Comparison of ENCODE assay signal across 18 cellular contexts in genomic region chr13:75703768-75704167, GRCh38.
DNase-seq lines count a peak whose midpoint lies in the region; ATAC-seq, FAIRE-seq and TF ChIP-seq lines count a peak whose summit lies in the region.
"Had no signal": no experiment of that assay in that cellular context is flagged by ENCODE, and none has a peak within 500 bp of the region (broad histone marks: within the 10 kb centered on the region; RNA-seq: fewer than 3 reads in every experiment).

No MANE protein-coding gene starts in this region.

- H2BK12ac ChIP-seq in mesenchymal stem cell (ENCODE audit: low read length in 2 of 2), result no peak overlapping the region

- no peaks in the 10 kb centered on the region for H3K9me2 ChIP-seq in SK-N-SH

- no peak overlapping the region for H4K8ac ChIP-seq in mesenchymal stem cell (ENCODE audit: low read length)

- no peak overlapping the region for H3K4me3 ChIP-seq in SK-N-SH (ENCODE audit: low read depth in 2 of 2, low read length in 1 of 2)
- H3K4me3 ChIP-seq in astrocyte (ENCODE audit: insufficient read depth, low read depth, low read length), result no peak overlapping the region
- H3K4me3 ChIP-seq in mesenchymal stem cell (ENCODE audit: insufficient read depth in 1 of 2, low read depth in 1 of 2, low read length in 2 of 2), result no peak overlapping the region
- H3K4me3 ChIP-seq: BLaER1 had no signal

- H3K4me2 ChIP-seq in SK-N-SH, result peak overlapping the region; percentile 44; the same call in 1 of the 2 replicates
- peak overlapping the region; percentile 60 for H3K4me2 ChIP-seq in astrocyte (ENCODE audit: low read length)
- no peak overlapping the region for H3K4me2 ChIP-seq in mesenchymal stem cell (ENCODE audit: low read length, poor library complexity, severe bottlenecking)
- H3K4me2 ChIP-seq: BLaER1 had no signal

- H3K27ac ChIP-seq in SK-N-SH (ENCODE audit: low read depth in 2 of 2, low read length in 1 of 2), result peak overlapping the region in 1 of 2 experiments; percentile 60; a peak in 2 of 4 replicates
- H3K27ac ChIP-seq in astrocyte (ENCODE audit: low read depth, low read length), result peak overlapping the region; percentile 93
- no peak overlapping the region for H3K27ac ChIP-seq in mesenchymal stem cell (ENCODE audit: low read length, poor library complexity, severe bottlenecking)
- H3K27ac ChIP-seq: BLaER1 had no signal

- H3K9me3 ChIP-seq in SK-N-SH, result no peaks in the 10 kb centered on the region
- H3K9me3 ChIP-seq in astrocyte (ENCODE audit: insufficient read depth, low read depth, low read length), result no peaks in the 10 kb centered on the region
- H3K9me3 ChIP-seq in mesenchymal stem cell (ENCODE audit: control insufficient read depth, low read length), result no peaks in the 10 kb centered on the region

- H3K23ac ChIP-seq in mesenchymal stem cell (ENCODE audit: low read length in 2 of 2), result no peak overlapping the region

- H3K27me3 Mint-ChIP-seq in astrocyte (ENCODE audit: low read depth, unreplicated experiment), result no peaks in the 10 kb centered on the region
- H3K27me3 Mint-ChIP-seq: CD8-positive, alpha-beta memory T cell had no signal

- H2AFZ ChIP-seq in SK-N-SH (ENCODE audit: low read depth) (no peak overlapping the region), astrocyte (ENCODE audit: low read depth, low read length) (no peak overlapping the region), mesenchymal stem cell (ENCODE audit: low read depth, low read length) (no peak overlapping the region)

- H2BK5ac ChIP-seq in mesenchymal stem cell (ENCODE audit: low read depth, low read length, poor library complexity, severe bottlenecking), result no peak overlapping the region

- H3F3A ChIP-seq in SK-N-SH (replicated peaks; ENCODE audit: insufficient read depth), result peaks cover 62% of the 10 kb centered on the region

- no peak overlapping the region for H3K18ac ChIP-seq in mesenchymal stem cell (ENCODE audit: low read depth in 1 of 2, low read length in 2 of 2)

- H2AK5ac ChIP-seq in mesenchymal stem cell (ENCODE audit: low read length, severe bottlenecking), result peak overlapping the region; percentile 56

- H3K4me1 Mint-ChIP-seq in astrocyte (ENCODE audit: low read depth, unreplicated experiment), result peaks cover 13% of the 10 kb centered on the region

- no peak overlapping the region for H3K4me3 Mint-ChIP-seq in astrocyte (ENCODE audit: unreplicated experiment)
- H3K4me3 Mint-ChIP-seq: CD8-positive, alpha-beta memory T cell had no signal

- H3K9me3 Mint-ChIP-seq in astrocyte (ENCODE audit: unreplicated experiment), result no peaks in the 10 kb centered on the region

- CTCF ChIA-PET in SK-N-SH (lab: Yijun Ruan, JAX), result interaction anchor here (0.6 to 2.0 kb wide), 6 partner anchors 8 to 167 kb away, joined by 3 to 21 read pairs (median 4); no protein-coding TSS in a partner anchor

- H3K79me2 ChIP-seq in SK-N-SH (ENCODE audit: insufficient read depth) (peaks cover 100% of the 10 kb centered on the region), astrocyte (ENCODE audit: insufficient read depth, low read length) (peaks cover 92% of the 10 kb centered on the region)

- H2BK120ac ChIP-seq in mesenchymal stem cell (ENCODE audit: low read depth, low read length), result no peak overlapping the region

- H4K20me1 ChIP-seq in SK-N-SH (ENCODE audit: insufficient read depth) (peaks cover 95% of the 10 kb centered on the region), astrocyte (ENCODE audit: insufficient read depth, low read length) (peaks cover 52% of the 10 kb centered on the region)
- H4K20me1 ChIP-seq: BLaER1 had no signal

- peak; percentile 66 for FAIRE-seq in astrocyte (lab: Jason Lieb, UNC)
- FAIRE-seq: G401.6 had no signal

- no peak overlapping the region for H3K27ac Mint-ChIP-seq in astrocyte (ENCODE audit: unreplicated experiment)

- H4K91ac ChIP-seq in mesenchymal stem cell (ENCODE audit: low read length), result no peak overlapping the region

- H3K36me3 ChIP-seq in SK-N-SH (replicated peaks in 1 of 2; ENCODE audit: control insufficient read depth in 1 of 2, insufficient read depth in 2 of 2, low read length in 1 of 2) (peaks cover 3 to 65% of the 10 kb centered on the region in 2 experiments), astrocyte (ENCODE audit: insufficient read depth, low read length) (no peaks in the 10 kb centered on the region), mesenchymal stem cell (ENCODE audit: control insufficient read depth in 1 of 2, insufficient read depth in 2 of 2, low read depth in 1 of 2, low read length in 2 of 2) (peaks cover 0 to 3% of the 10 kb centered on the region in 2 experiments)
- H3K36me3 ChIP-seq: BLaER1 had no signal

- no peak for DNase-seq in SK-N-SH
- no peak for DNase-seq in astrocyte (ENCODE audit: low read depth)
- no peak for DNase-seq in mesenchymal stem cell
- no peak for DNase-seq in NCI-H1105 (lab: John Stamatoyannopoulos, UW)
- DNase-seq in stimulated activated CD4-positive, alpha-beta T cell treated with anti-CD3 and anti-CD28 coated beads, Interleukin-4, amount 100 ng/mL, for 1 hour, result no peak
- DNase-seq in AML-193 (lab: John Stamatoyannopoulos, UW), result no peak
- DNase-seq: CD8-positive, alpha-beta memory T cell; DND-41; GOT3; NCI-H1105 treated with DMSO at 0.1 percent for 48 hours; NCI-H1694 treated with DMSO at 0.1 percent for 48 hours; NCI-H524 treated with DMSO at 0.1 percent for 48 hours; SIG-M5; SW 1271 had no signal

- H2BK15ac ChIP-seq in mesenchymal stem cell (ENCODE audit: low read depth, poor library complexity, severe bottlenecking), result no peak overlapping the region

- H3K36me3 Mint-ChIP-seq in astrocyte (ENCODE audit: low read depth, unreplicated experiment), result peaks cover 4% of the 10 kb centered on the region

- H3K79me1 ChIP-seq in mesenchymal stem cell (replicated peaks; ENCODE audit: low read length, poor library complexity, severe bottlenecking), result peaks cover 23% of the 10 kb centered on the region

- H3K27me3 ChIP-seq in SK-N-SH (ENCODE audit: insufficient read depth), result no peaks in the 10 kb centered on the region
- no peaks in the 10 kb centered on the region for H3K27me3 ChIP-seq in astrocyte (ENCODE audit: insufficient read depth, low read length)
- H3K27me3 ChIP-seq in mesenchymal stem cell (ENCODE audit: control insufficient read depth in 1 of 2, insufficient read depth in 1 of 2, low read length in 2 of 2), result no peaks in the 10 kb centered on the region
- H3K27me3 ChIP-seq: BLaER1 had no signal

- no peak for TF ChIP-seq RAD21 in SK-N-SH (IDR thresholded peaks at IDR 0.05; ENCODE audit: low read length)

- ATAC-seq in SK-N-SH treated with all-trans-retinoic acid at 6 μM for 48 hours (no peak), HG02610 (IDR thresholded peaks at IDR 0.05; ENCODE audit: unreplicated experiment) (no peak)

- POLR2A ChIA-PET in SK-N-SH (lab: Yijun Ruan, JAX), result no interaction called here

- no peak for TF ChIP-seq EP300 in SK-N-SH (IDR thresholded peaks at IDR 0.05; ENCODE audit: borderline replicate concordance in 1 of 2, low read depth in 1 of 2, low read length in 1 of 2)

- 92% methylated on average over 2 of the region's 2 CpGs for WGBS in SK-N-SH (ENCODE audit: low lambda C conversion rate)
- 100% methylated on average over 2 of the region's 2 CpGs for WGBS in mesenchymal stem cell

- H3K9ac ChIP-seq in SK-N-SH (no peak overlapping the region), astrocyte (ENCODE audit: low read length) (peak overlapping the region; percentile 72), mesenchymal stem cell (ENCODE audit: low read length) (no peak overlapping the region)
- H3K9ac ChIP-seq: BLaER1 had no signal

- no peak overlapping the region for H3K4ac ChIP-seq in mesenchymal stem cell (ENCODE audit: low read depth in 1 of 2, low read length in 2 of 2)

- no peak overlapping the region for H3K14ac ChIP-seq in mesenchymal stem cell (ENCODE audit: low read length in 2 of 2)

- TF ChIP-seq CTCF in SK-N-SH (IDR thresholded peaks at IDR 0.05) (no peak), astrocyte (IDR thresholded peaks at IDR 0.05; ENCODE audit: insufficient read depth, low read depth, low read length) (no peak)

- H3K4me1 ChIP-seq in SK-N-SH (ENCODE audit: control insufficient read depth in 1 of 2, insufficient read depth in 2 of 2, low read depth in 1 of 2, low read length in 1 of 2), result peaks cover 0 to 20% of the 10 kb centered on the region in 2 experiments; a peak in 2 of 4 replicates
- peaks cover 23% of the 10 kb centered on the region for H3K4me1 ChIP-seq in astrocyte (ENCODE audit: insufficient read depth, low read length)
- peaks cover 2% of the 10 kb centered on the region for H3K4me1 ChIP-seq in mesenchymal stem cell (ENCODE audit: control insufficient read depth, insufficient read depth, low read depth, low read length)
- H3K4me1 ChIP-seq: BLaER1 had no signal

TF ChIP-seq in SK-N-SH, 30 proteins besides CTCF, POLR2A, EP300 and RAD21 (continues in another document):
- TF ChIP-seq MEF2A (IDR thresholded peaks at IDR 0.05; ENCODE audit: borderline replicate concordance, low read depth), result no peak
- TF ChIP-seq RXRA (IDR thresholded peaks at IDR 0.05; ENCODE audit: borderline replicate concordance, low read depth), result no peak
- TF ChIP-seq, protein P1, sequence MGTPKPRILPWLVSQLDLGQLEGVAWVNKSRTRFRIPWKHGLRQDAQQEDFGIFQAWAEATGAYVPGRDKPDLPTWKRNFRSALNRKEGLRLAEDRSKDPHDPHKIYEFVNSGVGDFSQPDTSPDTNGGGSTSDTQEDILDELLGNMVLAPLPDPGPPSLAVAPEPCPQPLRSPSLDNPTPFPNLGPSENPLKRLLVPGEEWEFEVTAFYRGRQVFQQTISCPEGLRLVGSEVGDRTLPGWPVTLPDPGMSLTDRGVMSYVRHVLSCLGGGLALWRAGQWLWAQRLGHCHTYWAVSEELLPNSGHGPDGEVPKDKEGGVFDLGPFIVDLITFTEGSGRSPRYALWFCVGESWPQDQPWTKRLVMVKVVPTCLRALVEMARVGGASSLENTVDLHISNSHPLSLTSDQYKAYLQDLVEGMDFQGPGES (IDR thresholded peaks at IDR 0.05; ENCODE audit: low read depth, low read length), result no peak
- TF ChIP-seq ELF1 (IDR thresholded peaks at IDR 0.05), result no peak

TF ChIP-seq in SK-N-SH treated with all-trans-retinoic acid at 6 μM for 48 hours, 23 proteins besides CTCF, POLR2A, EP300 and RAD21:
- TF ChIP-seq ISL1 (CRISPR knock-in tag; IDR thresholded peaks at IDR 0.05) (no peak), ZFP30 (CRISPR knock-in tag; IDR thresholded peaks at IDR 0.05) (no peak), ARNTL (CRISPR knock-in tag; IDR thresholded peaks at IDR 0.05; ENCODE audit: borderline replicate concordance, low read depth) (no peak), TOX (CRISPR knock-in tag; IDR thresholded peaks at IDR 0.05; ENCODE audit: borderline replicate concordance) (no peak), GLIS3 (CRISPR knock-in tag; IDR thresholded peaks at IDR 0.05) (no peak), ZFP3 (CRISPR knock-in tag; IDR thresholded peaks at IDR 0.05) (no peak), RARB (CRISPR knock-in tag; IDR thresholded peaks at IDR 0.05) (no peak), SNAI2 (CRISPR knock-in tag; IDR thresholded peaks at IDR 0.05) (no peak), CSDC2 (CRISPR knock-in tag; IDR thresholded peaks at IDR 0.05) (no peak), TCF4 (CRISPR knock-in tag; IDR thresholded peaks at IDR 0.05; ENCODE audit: borderline replicate concordance) (no peak), ZC3H10 (CRISPR knock-in tag; IDR thresholded peaks at IDR 0.05) (no peak)
